ENCODE assay signal across 1 cellular context in the genomic region with DNA sequence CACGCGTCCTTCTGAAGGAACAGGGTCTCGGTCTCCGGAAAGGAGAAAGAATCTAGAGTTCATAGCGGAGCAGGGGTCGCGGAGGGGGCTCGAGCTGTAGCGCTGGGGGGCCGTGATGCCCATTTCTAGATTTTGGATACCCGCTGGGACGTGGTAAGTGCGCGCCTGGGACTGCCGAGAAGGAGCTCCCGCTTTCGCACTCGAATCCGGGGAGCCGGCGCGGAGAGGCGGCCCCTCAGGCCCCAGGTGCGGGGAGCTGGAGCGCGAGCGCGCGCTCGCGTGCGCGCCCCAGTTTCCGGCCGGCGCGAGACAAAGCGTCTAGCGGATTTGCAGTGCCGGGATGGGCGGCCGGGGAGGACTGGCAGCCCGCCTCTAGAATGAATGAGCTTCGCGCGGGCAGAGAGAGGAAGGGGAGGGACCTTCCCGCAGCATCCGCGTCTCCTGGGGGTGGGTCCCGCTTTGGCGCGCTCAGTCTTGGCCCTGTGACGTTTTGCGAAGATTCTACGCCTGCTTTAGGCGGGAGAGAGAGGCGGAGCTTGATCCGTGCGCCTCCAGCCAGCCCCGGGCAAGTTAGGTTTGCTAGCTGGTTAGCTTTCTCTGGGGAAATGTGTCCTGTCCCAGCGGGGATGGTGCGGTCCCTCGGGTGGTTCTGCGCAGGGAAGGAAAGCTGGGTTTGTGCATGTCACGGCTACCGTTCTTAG.
A peak's percentile ranks its signal among the peaks of the same experiment; 100 is the strongest.
TF ChIP-seq lines count a peak whose summit lies in the region.

No MANE protein-coding gene starts in this region.

TF ChIP-seq in HepG2, 621 proteins besides CTCF, POLR2A, EP300 and RAD21 (continued from another document and continues in another):
- TF ChIP-seq PPARG (CRISPR knock-in tag; conservative IDR thresholded peaks at IDR 0.05) (0 out of 2 replicates have a peak, but pooled peaks have one; percentile 12), EEA1 (CRISPR knock-in tag; IDR thresholded peaks at IDR 0.05; ENCODE audit: borderline replicate concordance) (no peak), ZNF431 (CRISPR knock-in tag; IDR thresholded peaks at IDR 0.05; ENCODE audit: borderline replicate concordance, low read depth) (no peak), HMGXB3 (CRISPR knock-in tag; IDR thresholded peaks at IDR 0.05; ENCODE audit: borderline replicate concordance) (no peak), MAFF (IDR thresholded peaks at IDR 0.05; ENCODE audit: low read depth, low read length) (no peak), SNRNP70 (IDR thresholded peaks at IDR 0.05; ENCODE audit: low read depth, low read length) (no peak), U2AF2 (IDR thresholded peaks at IDR 0.05; ENCODE audit: low read depth, low read length) (no peak), REL (CRISPR knock-in tag; conservative IDR thresholded peaks at IDR 0.05) (peak; percentile 63; the same call in 1 of the 2 replicates), SMARCC2 (IDR thresholded peaks at IDR 0.05) (no peak), POLR2G (IDR thresholded peaks at IDR 0.05; ENCODE audit: low read depth, low read length) (peak; percentile 85), ZNF883 (CRISPR knock-in tag; IDR thresholded peaks at IDR 0.05; ENCODE audit: not compliant biosample characterization) (no peak), TARDBP (CRISPR knock-in tag; IDR thresholded peaks at IDR 0.05) (no peak), STAT5B (CRISPR knock-in tag; IDR thresholded peaks at IDR 0.05) (no peak), SMARCE1 (IDR thresholded peaks at IDR 0.05; ENCODE audit: borderline replicate concordance) (no peak), ZC3H4 (CRISPR knock-in tag; IDR thresholded peaks at IDR 0.05; ENCODE audit: borderline replicate concordance) (no peak), ZNF205 (CRISPR knock-in tag; IDR thresholded peaks at IDR 0.05) (no peak), HOXA5 (CRISPR knock-in tag; IDR thresholded peaks at IDR 0.05) (no peak), HMG20B (CRISPR knock-in tag; conservative IDR thresholded peaks at IDR 0.05) (peak; percentile 83), YEATS2 (CRISPR knock-in tag; IDR thresholded peaks at IDR 0.05; ENCODE audit: borderline replicate concordance) (no peak), ZNF10 (CRISPR knock-in tag; IDR thresholded peaks at IDR 0.05; ENCODE audit: borderline replicate concordance, low read depth) (no peak), ZNF20 (CRISPR knock-in tag; IDR thresholded peaks at IDR 0.05) (no peak), DDIT3 (CRISPR knock-in tag; IDR thresholded peaks at IDR 0.05) (no peak), PCBP1 (IDR thresholded peaks at IDR 0.05; ENCODE audit: borderline replicate concordance, low read depth, low read length) (no peak), DBP (CRISPR knock-in tag; IDR thresholded peaks at IDR 0.05; ENCODE audit: not compliant biosample characterization) (no peak), ZBTB7B (CRISPR knock-in tag; IDR thresholded peaks at IDR 0.05) (no peak), ZSCAN12 (CRISPR knock-in tag; IDR thresholded peaks at IDR 0.05) (no peak; the same call in 1 of the 2 replicates), ZNF629 (CRISPR knock-in tag; conservative IDR thresholded peaks at IDR 0.05) (no peak), SALL1 (CRISPR knock-in tag; IDR thresholded peaks at IDR 0.05) (no peak), SIN3A (IDR thresholded peaks at IDR 0.05; ENCODE audit: borderline replicate concordance, low read depth, low read length) (peak; percentile 84; the same call in 1 of the 2 replicates), SAFB2 (CRISPR knock-in tag; IDR thresholded peaks at IDR 0.05; ENCODE audit: borderline replicate concordance, low read depth) (no peak), SPEN (CRISPR knock-in tag; IDR thresholded peaks at IDR 0.05; ENCODE audit: low read depth) (peak; percentile 17; the same call in 1 of the 2 replicates), FOXC1 (CRISPR knock-in tag; IDR thresholded peaks at IDR 0.05; ENCODE audit: borderline replicate concordance) (0 out of 2 replicates have a peak, but pooled peaks have one; percentile 24), RAD51 (IDR thresholded peaks at IDR 0.05; ENCODE audit: borderline replicate concordance) (no peak), SMC3 (IDR thresholded peaks at IDR 0.05; ENCODE audit: low read length) (no peak), FOSL2 (CRISPR knock-in tag; IDR thresholded peaks at IDR 0.05) (0 out of 2 replicates have a peak, but pooled peaks have one; percentile 10), BHLHE40 (IDR thresholded peaks at IDR 0.05; ENCODE audit: low read length) (no peak), ZNF792 (CRISPR knock-in tag; IDR thresholded peaks at IDR 0.05) (no peak), ZNF101 (CRISPR knock-in tag; IDR thresholded peaks at IDR 0.05; ENCODE audit: borderline replicate concordance, low read depth) (no peak), MEIS2 (CRISPR knock-in tag; IDR thresholded peaks at IDR 0.05) (no peak), NFYB (CRISPR knock-in tag; IDR thresholded peaks at IDR 0.05) (peak; percentile 74), ZBTB20 (CRISPR knock-in tag; IDR thresholded peaks at IDR 0.05; ENCODE audit: borderline replicate concordance, low read depth) (no peak), NFKB2 (CRISPR knock-in tag; IDR thresholded peaks at IDR 0.05; ENCODE audit: borderline replicate concordance) (peak; percentile 22; the same call in 1 of the 2 replicates), THRA (CRISPR knock-in tag; IDR thresholded peaks at IDR 0.05; ENCODE audit: borderline replicate concordance) (no peak; the same call in 1 of the 2 replicates), HDAC1 (CRISPR knock-in tag; IDR thresholded peaks at IDR 0.05) (no peak), SRSF9 (IDR thresholded peaks at IDR 0.05; ENCODE audit: borderline replicate concordance, insufficient read depth, low read depth, low read length, poor library complexity, severe bottlenecking) (no peak), ZNF773 (CRISPR knock-in tag; IDR thresholded peaks at IDR 0.05; ENCODE audit: borderline replicate concordance) (no peak), NCOA2 (CRISPR knock-in tag; IDR thresholded peaks at IDR 0.05) (no peak), ZNF136 (CRISPR knock-in tag; IDR thresholded peaks at IDR 0.05; ENCODE audit: low read depth) (no peak), ZNF343 (CRISPR knock-in tag; IDR thresholded peaks at IDR 0.05) (no peak), ARID5B (CRISPR knock-in tag; IDR thresholded peaks at IDR 0.05) (no peak; the same call in 1 of the 2 replicates), RBAK (CRISPR knock-in tag; IDR thresholded peaks at IDR 0.05) (no peak), HCFC1 (IDR thresholded peaks at IDR 0.05; ENCODE audit: low read depth, low read length) (no peak), DR1 (CRISPR knock-in tag; IDR thresholded peaks at IDR 0.05) (no peak; the same call in 1 of the 2 replicates), ZNF282 (IDR thresholded peaks at IDR 0.05; ENCODE audit: partially characterized antibody) (no peak), ATRX (CRISPR knock-in tag; IDR thresholded peaks at IDR 0.05; ENCODE audit: borderline replicate concordance) (no peak)
- TF ChIP-seq, protein P1, sequence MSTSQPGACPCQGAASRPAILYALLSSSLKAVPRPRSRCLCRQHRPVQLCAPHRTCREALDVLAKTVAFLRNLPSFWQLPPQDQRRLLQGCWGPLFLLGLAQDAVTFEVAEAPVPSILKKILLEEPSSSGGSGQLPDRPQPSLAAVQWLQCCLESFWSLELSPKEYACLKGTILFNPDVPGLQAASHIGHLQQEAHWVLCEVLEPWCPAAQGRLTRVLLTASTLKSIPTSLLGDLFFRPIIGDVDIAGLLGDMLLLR (CRISPR knock-in tag; IDR thresholded peaks at IDR 0.05), result no peak
- TF ChIP-seq, protein P2, sequence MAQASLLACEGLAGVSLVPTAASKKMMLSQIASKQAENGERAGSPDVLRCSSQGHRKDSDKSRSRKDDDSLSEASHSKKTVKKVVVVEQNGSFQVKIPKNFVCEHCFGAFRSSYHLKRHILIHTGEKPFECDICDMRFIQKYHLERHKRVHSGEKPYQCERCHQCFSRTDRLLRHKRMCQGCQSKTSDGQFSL (CRISPR knock-in tag; IDR thresholded peaks at IDR 0.05), result peak; percentile 12; the same call in 1 of the 2 replicates
- TF ChIP-seq, protein P3, sequence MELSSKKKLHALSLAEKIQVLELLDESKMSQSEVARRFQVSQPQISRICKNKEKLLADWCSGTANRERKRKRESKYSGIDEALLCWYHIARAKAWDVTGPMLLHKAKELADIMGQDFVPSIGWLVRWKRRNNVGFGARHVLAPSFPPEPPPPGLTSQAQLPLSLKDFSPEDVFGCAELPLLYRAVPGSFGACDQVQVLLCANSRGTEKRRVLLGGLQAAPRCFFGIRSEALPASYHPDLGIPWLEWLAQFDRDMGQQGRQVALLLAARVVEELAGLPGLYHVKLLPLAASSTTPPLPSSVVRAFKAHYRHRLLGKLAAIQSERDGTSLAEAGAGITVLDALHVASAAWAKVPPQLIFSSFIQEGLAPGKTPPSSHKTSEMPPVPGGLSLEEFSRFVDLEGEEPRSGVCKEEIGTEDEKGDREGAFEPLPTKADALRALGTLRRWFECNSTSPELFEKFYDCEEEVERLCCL (CRISPR knock-in tag; IDR thresholded peaks at IDR 0.05; ENCODE audit: borderline replicate concordance), result no peak
